25 cellular contexts compared by ENCODE assay signal in the genomic region with DNA sequence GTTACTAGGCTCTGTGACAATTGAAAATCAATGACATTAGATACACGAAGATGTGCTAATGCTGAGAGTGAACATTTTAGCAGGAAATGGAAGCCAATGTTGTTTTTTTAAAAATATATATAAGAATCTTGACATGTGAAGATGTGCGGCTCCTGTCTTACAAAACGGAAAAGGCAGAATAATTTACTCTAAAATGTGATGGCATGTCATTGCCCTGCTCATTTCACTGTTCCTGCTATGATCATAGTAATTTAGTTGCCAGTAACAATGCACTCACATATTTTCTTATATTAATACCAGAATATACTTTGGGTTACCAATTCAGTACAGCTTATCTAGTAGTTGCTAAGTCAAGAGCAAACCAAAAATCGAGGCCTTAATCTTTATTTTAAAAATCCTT.
"Had no signal": no experiment of that assay in that cellular context is flagged by ENCODE, and none has a peak within 500 bp of the region (broad histone marks: within the 10 kb centered on the region; RNA-seq: fewer than 3 reads in every experiment).

No MANE protein-coding gene starts in this region.

- H3K27ac Mint-ChIP-seq: mesothelial cell of epicardium; natural killer cell; progenitor cell of endocrine pancreas; stimulated activated naive B cell treated with anti-CD40 and anti-IgM and Interleukin-4, amounts not matched to agents 10 μg/mL and 1 μg/mL and 100 μg/mL, for 72 hours; type B pancreatic cell had no signal

- H3K27me3 Mint-ChIP-seq: progenitor cell of endocrine pancreas had no signal

- H3K36me3 ChIP-seq: ovary, right atrium auricular region, right lobe of liver, stomach, thoracic aorta, uterus had no signal

- H3K27me3 ChIP-seq: ovary, right atrium auricular region, right lobe of liver, suprapubic skin, tibial artery, uterus had no signal

- H3K4me3 Mint-ChIP-seq: immature natural killer cell; mesothelial cell of epicardium; naive B cell; natural killer cell; stimulated activated naive B cell treated with anti-CD40 and anti-IgM and Interleukin-4, amounts not matched to agents 10 μg/mL and 1 μg/mL and 100 μg/mL, for 72 hours; type B pancreatic cell had no signal

- H3K27ac ChIP-seq: left ventricle myocardium inferior, ovary, right lobe of liver, skin epidermis, stomach, suprapubic skin, thoracic aorta, tibial artery, uterus had no signal

- DNase-seq: hypothalamus; immature natural killer cell; left ventricle myocardium inferior; mesendoderm; naive B cell; natural killer cell; ovary; right lobe of liver; stimulated activated CD4-positive, alpha-beta T cell treated with anti-CD3 and anti-CD28 coated beads, Interleukin-12 subunit alpha, Interleukin-12 subunit beta, amount 100 ng/mL, for 4 hours; stimulated activated CD4-positive, alpha-beta T cell treated with anti-CD3 and anti-CD28 coated beads, Interleukin-15, amount 100 ng/mL, for 24 hours; stimulated activated CD4-positive, alpha-beta T cell treated with anti-CD3 and anti-CD28 coated beads, Interleukin-2, amount 100 ng/mL, for 24 hours; stimulated activated CD4-positive, alpha-beta T cell treated with anti-CD3 and anti-CD28 coated beads, Interleukin-4, amount 100 ng/mL, for 1 hour; stimulated activated naive B cell treated with anti-CD40 and anti-IgM and Interleukin-4, amounts not matched to agents 10 μg/mL and 1 μg/mL and 100 μg/mL, for 72 hours; stimulated activated naive CD8-positive, alpha-beta T cell treated with anti-CD3 and anti-CD28 coated beads, Interleukin-15, Interleukin-2, amounts not matched to agents 100 U/mL and 50 U/mL, for 24 hours; stomach; tibial artery; uterus had no signal

- H3K9me3 ChIP-seq: left ventricle myocardium inferior, ovary, right atrium auricular region, right lobe of liver, stomach, suprapubic skin, thoracic aorta, tibial artery, uterus had no signal

- H3K4me1 ChIP-seq: right lobe of liver, tibial artery had no signal

- H3K36me3 Mint-ChIP-seq: stimulated activated naive B cell treated with anti-CD40 and anti-IgM and Interleukin-4, amounts not matched to agents 10 μg/mL and 1 μg/mL and 100 μg/mL, for 72 hours had no signal

- H3K4me3 ChIP-seq: left ventricle myocardium inferior, lung, ovary, right atrium auricular region, right lobe of liver, skin epidermis, stomach, suprapubic skin, thoracic aorta, tibial artery, uterus had no signal

- H3K9me3 Mint-ChIP-seq: immature natural killer cell; mesothelial cell of epicardium; naive B cell; natural killer cell; stimulated activated naive B cell treated with anti-CD40 and anti-IgM and Interleukin-4, amounts not matched to agents 10 μg/mL and 1 μg/mL and 100 μg/mL, for 72 hours; type B pancreatic cell had no signal
